29 cellular contexts compared by ENCODE assay signal in the genomic region with DNA sequence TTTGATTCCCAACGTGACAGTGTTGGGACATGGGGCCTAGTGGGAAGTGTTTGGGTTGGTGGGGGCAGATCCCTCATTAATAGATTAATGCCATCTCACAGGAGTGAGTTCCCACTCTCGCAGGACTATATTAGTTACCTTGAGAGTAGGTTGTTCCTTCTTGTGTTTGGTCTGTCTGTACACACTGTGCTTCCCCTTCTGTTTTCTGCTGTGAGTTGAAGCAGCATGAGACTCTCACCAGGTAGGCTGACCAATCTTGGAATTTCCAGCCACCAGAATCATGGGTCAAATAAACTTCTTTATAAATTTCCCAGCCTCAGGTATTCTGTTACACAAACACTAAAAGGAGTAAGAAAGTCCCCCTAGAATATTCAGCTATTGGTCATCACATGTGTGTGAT.
"Had no signal": no experiment of that assay in that cellular context is flagged by ENCODE, and none has a peak within 500 bp of the region (broad histone marks: within the 10 kb centered on the region; RNA-seq: fewer than 3 reads in every experiment).

No MANE protein-coding gene starts in this region.

- H3K4me3 Mint-ChIP-seq: activated CD8-positive, alpha-beta T cell treated with anti-CD3 and anti-CD28 coated beads, Interleukin-2, amount 10 ng/mL, durations not matched to agents 7 days and 5 days; activated naive CD4-positive, alpha-beta T cell treated with anti-CD3 and anti-CD28 coated beads, Interleukin-2, amount 50 U/mL, for 24 hours; activated naive CD8-positive, alpha-beta T cell treated with anti-CD3 and anti-CD28 coated beads, Interleukin-2, amount 50 U/mL, for 24 hours; brain; T-helper 1 cell treated with Interleukin-12 subunit alpha and Interleukin-12 subunit beta and Interleukin-4 antibody, amounts not matched to agents 30 μg/mL and 1 μg/mL, for 36 hours had no signal

- H3K36me3 Mint-ChIP-seq: activated naive CD4-positive, alpha-beta T cell treated with anti-CD3 and anti-CD28 coated beads, Interleukin-2, amount 50 U/mL, for 24 hours had no signal

- H3K4me1 ChIP-seq: ascending aorta had no signal

- H3K27me3 ChIP-seq: ascending aorta, MG63 had no signal

- H3K27ac ChIP-seq: ascending aorta had no signal

- H3K9me3 ChIP-seq: ascending aorta, MG63 had no signal

- ATAC-seq: activated CD8-positive, alpha-beta T cell treated with anti-CD3 and anti-CD28 coated beads, Interleukin-2, amount 10 ng/mL, durations not matched to agents 7 days and 5 days; activated naive CD8-positive, alpha-beta T cell treated with anti-CD3 and anti-CD28 coated beads, Interleukin-2, amount 50 U/mL, for 24 hours; PC-3 had no signal

- H3K27ac Mint-ChIP-seq: activated CD8-positive, alpha-beta T cell treated with anti-CD3 and anti-CD28 coated beads, Interleukin-2, amount 10 ng/mL, durations not matched to agents 7 days and 5 days; activated naive CD4-positive, alpha-beta T cell treated with anti-CD3 and anti-CD28 coated beads, Interleukin-2, amount 50 U/mL, for 24 hours; activated naive CD8-positive, alpha-beta T cell treated with anti-CD3 and anti-CD28 coated beads, Interleukin-2, amount 50 U/mL, for 24 hours; T-helper 1 cell treated with Interleukin-12 subunit alpha and Interleukin-12 subunit beta and Interleukin-4 antibody, amounts not matched to agents 30 μg/mL and 1 μg/mL, for 36 hours had no signal

- H3K27me3 Mint-ChIP-seq: activated naive CD8-positive, alpha-beta T cell treated with anti-CD3 and anti-CD28 coated beads, Interleukin-2, amount 50 U/mL, for 24 hours; brain had no signal

- H3K4me3 ChIP-seq: ascending aorta, MG63 had no signal

- H3K9me3 Mint-ChIP-seq: activated naive CD4-positive, alpha-beta T cell treated with anti-CD3 and anti-CD28 coated beads, Interleukin-2, amount 50 U/mL, for 24 hours; activated naive CD8-positive, alpha-beta T cell treated with anti-CD3 and anti-CD28 coated beads, Interleukin-2, amount 50 U/mL, for 24 hours; T-helper 1 cell treated with Interleukin-12 subunit alpha and Interleukin-12 subunit beta and Interleukin-4 antibody, amounts not matched to agents 30 μg/mL and 1 μg/mL, for 36 hours had no signal

- H3K4me1 Mint-ChIP-seq: activated naive CD4-positive, alpha-beta T cell treated with anti-CD3 and anti-CD28 coated beads, Interleukin-2, amount 50 U/mL, for 24 hours had no signal

- DNase-seq: activated CD4-positive, alpha-beta T cell treated with anti-CD3 and anti-CD28 coated beads for 4 hours; activated CD8-positive, alpha-beta memory T cell treated with anti-CD3 and anti-CD28 coated beads, Interleukin-2, amount 50 U/mL, for 48 hours; activated CD8-positive, alpha-beta T cell treated with anti-CD3 and anti-CD28 coated beads, Interleukin-2, amount 10 ng/mL, durations not matched to agents 7 days and 5 days; activated effector memory CD4-positive, alpha-beta T cell treated with Interleukin-2 at 50 U/mL for 16 hours; activated naive CD4-positive, alpha-beta T cell; activated naive CD8-positive, alpha-beta T cell treated with anti-CD3 and anti-CD28 coated beads, Interleukin-2, amount 50 U/mL, for 24 hours; activated T-cell treated with anti-CD3 and anti-CD28 coated beads, Interleukin-2, amount 50 U/mL, for 1 hour; amniotic stem cell; cerebellar nuclear complex; KG1; MG63; MV-4-11; NCI-H1092 treated with DMSO at 0.1 percent for 48 hours; NCI-H1417 treated with DMSO at 0.1 percent for 48 hours; NCI-H1694; NCI-H2029; NCI-H2107; NCI-H2171 treated with DMSO at 0.1 percent for 48 hours; NCI-H226; NCI-H510A; NCI-H526 treated with DMSO at 0.1 percent for 48 hours; NCI-H82; NK-92 treated with Interleukin-12 subunit alpha and Interleukin-12 subunit beta, amount 100 ng/mL, for 24 hours; PC-3; SHP77 treated with DMSO at 0.1 percent for 48 hours had no signal

- H3K36me3 ChIP-seq: ascending aorta, MG63 had no signal
